In genomic region chr7:46257766-46258448, GRCh38 we compare ENCODE assay signal across 12 cellular contexts.
DNase-seq lines count a peak whose midpoint lies in the region; ATAC-seq and TF ChIP-seq lines count a peak whose summit lies in the region.
"Had no signal": no experiment of that assay in that cellular context is flagged by ENCODE, and none has a peak within 500 bp of the region (broad histone marks: within the 10 kb centered on the region; RNA-seq: fewer than 3 reads in every experiment).

No MANE protein-coding gene starts in this region.

- no peaks in the 10 kb centered on the region for H3K36me3 ChIP-seq in psoas muscle (ENCODE audit: insufficient read depth in 1 of 2, low read depth in 1 of 2)
- H3K36me3 ChIP-seq: right atrium auricular region had no signal

- TF ChIP-seq CTCF in choroid plexus epithelial cell (conservative IDR thresholded peaks at IDR 0.05; ENCODE audit: low read depth, low read length) (no peak), osteocyte (IDR thresholded peaks at IDR 0.05) (no peak), psoas muscle (IDR thresholded peaks at IDR 0.05) (no peak)

- peak; percentile 5 for DNase-seq in DMS53 treated with DMSO at 0.1 percent for 48 hours (lab: John Stamatoyannopoulos, UW; ENCODE audit: unreplicated experiment)
- DNase-seq in NCI-H2029 treated with DMSO at 0.1 percent for 48 hours (lab: John Stamatoyannopoulos, UW) = peak; percentile 14
- peak; percentile 88 for DNase-seq in choroid plexus epithelial cell (ENCODE audit: low read depth)
- DNase-seq in osteocyte (ENCODE audit: extremely low spot score, unreplicated experiment) = no peak
- no peak for DNase-seq in NCI-H526 treated with DMSO at 0.1 percent for 48 hours (lab: John Stamatoyannopoulos, UW)
- DNase-seq in cerebellar cortex (ENCODE audit: low spot score) = no peak
- no peak for DNase-seq in psoas muscle
- DNase-seq: DMS79, mesendoderm, NCI-H82 had no signal

- intact Hi-C loops in psoas muscle (cut with DNase I) = no loop called here

- H3K36me3 Mint-ChIP-seq in osteocyte (ENCODE audit: unreplicated experiment) = peaks cover 7% of the 10 kb centered on the region

- no peaks in the 10 kb centered on the region for H3K4me1 ChIP-seq in psoas muscle
- H3K4me1 ChIP-seq: right atrium auricular region had no signal

- H3K4me1 Mint-ChIP-seq in osteocyte (ENCODE audit: unreplicated experiment) = peaks cover 40% of the 10 kb centered on the region

- H3K27me3 ChIP-seq in psoas muscle (ENCODE audit: insufficient read depth in 3 of 3, low read length in 2 of 3) = no peaks in the 10 kb centered on the region
- H3K27me3 ChIP-seq: right atrium auricular region had no signal

- H3K27ac ChIP-seq in psoas muscle = no peak overlapping the region
- H3K27ac ChIP-seq: right atrium auricular region had no signal

- H3K4me3 Mint-ChIP-seq in osteocyte (ENCODE audit: unreplicated experiment) = no peak overlapping the region

- peak overlapping the region; percentile 82 for H3K27ac Mint-ChIP-seq in osteocyte (ENCODE audit: unreplicated experiment)

- 59 to 70% (median 68%) methylated on average over 3 of the region's 3 CpGs for WGBS in psoas muscle, 3 donors

- H3K9me3 ChIP-seq in psoas muscle = peaks cover 16% of the 10 kb centered on the region

- ATAC-seq in psoas muscle (no peak), HG02852 (IDR thresholded peaks at IDR 0.05; ENCODE audit: unreplicated experiment) (no peak)

- H3K4me3 ChIP-seq in choroid plexus epithelial cell (ENCODE audit: low read depth, low read length) (no peak overlapping the region), psoas muscle (no peak overlapping the region)
- H3K4me3 ChIP-seq: right atrium auricular region had no signal

- peaks cover 6% of the 10 kb centered on the region for H3K9me3 Mint-ChIP-seq in osteocyte (ENCODE audit: unreplicated experiment)

- no peaks in the 10 kb centered on the region for H3K27me3 Mint-ChIP-seq in osteocyte (ENCODE audit: unreplicated experiment)

Comparison
In these comparisons a context has a peak if more than half of its experiments do, and no peak if none do; other contexts are left out.
1. DNase-seq: peak in DMS53 treated with DMSO at 0.1 percent for 48 hours (single experiment), NCI-H2029 treated with DMSO at 0.1 percent for 48 hours (single experiment) and choroid plexus epithelial cell (single experiment); none in osteocyte (single experiment), NCI-H526 treated with DMSO at 0.1 percent for 48 hours (single experiment), cerebellar cortex (single experiment) and psoas muscle (0 of 2).